ENCODE assay signal across 14 cellular contexts in genomic region chr1:200354243-200354642, GRCh38. TPM values are rescaled to one million over a fixed set of nuclear protein-coding genes. Genes with fewer than 3 reads are reported as not detected.
DNase-seq lines count a peak whose midpoint lies in the region; ATAC-seq and TF ChIP-seq lines count a peak whose summit lies in the region.
"Had no signal": no experiment of that assay in that cellular context is flagged by ENCODE, and none has a peak within 500 bp of the region (broad histone marks: within the 10 kb centered on the region; RNA-seq: fewer than 3 reads in every experiment).

No MANE protein-coding gene starts in this region.

- no peak for TF ChIP-seq CTCF in AG10803 (conservative IDR thresholded peaks at IDR 0.05; ENCODE audit: low read length)
- TF ChIP-seq CTCF in hepatocyte (IDR thresholded peaks at IDR 0.05; ENCODE audit: poor library complexity): no peak

- no peaks in the 10 kb centered on the region for H3K79me2 ChIP-seq in hepatocyte

- H3K4me2 ChIP-seq in hepatocyte: no peak overlapping the region
- H3K4me2 ChIP-seq: SK-N-SH had no signal

- no peaks in the 10 kb centered on the region for H3K9me2 ChIP-seq in hepatocyte (replicated peaks; ENCODE audit: insufficient read depth)
- H3K9me2 ChIP-seq: SK-N-SH had no signal

- no peak overlapping the region for H3K27ac ChIP-seq in hepatocyte

- H3K4me3 ChIP-seq in AG10803 (ENCODE audit: low read length) (no peak overlapping the region), hepatocyte (no peak overlapping the region)

- H3K9me3 ChIP-seq in hepatocyte (ENCODE audit: low read depth): no peaks in the 10 kb centered on the region
- H3K9me3 ChIP-seq: SK-N-SH had no signal

- 91% methylated on average over 2 of the region's 2 CpGs for WGBS in hepatocyte (ENCODE audit: low lambda C conversion rate, missing lambda C conversion rate)

- H4K20me1 ChIP-seq in hepatocyte (ENCODE audit: insufficient read depth, poor library complexity, severe bottlenecking): no peaks in the 10 kb centered on the region

- H3K4me1 ChIP-seq in hepatocyte (ENCODE audit: insufficient read depth): peaks cover 4% of the 10 kb centered on the region

- no peak overlapping the region for H2AFZ ChIP-seq in hepatocyte

- no peaks in the 10 kb centered on the region for H3K27me3 ChIP-seq in hepatocyte

- H3K36me3 ChIP-seq in hepatocyte (replicated peaks; ENCODE audit: insufficient read depth, low read depth): no peaks in the 10 kb centered on the region

- DNase-seq in AG10803 (ENCODE audit: low read depth) (peak; percentile 84), amniotic epithelial cell (ENCODE audit: low read depth) (peak; percentile 90), hepatocyte (ENCODE audit: low spot score) (no peak), NCI-H774 (lab: John Stamatoyannopoulos, UW) (no peak), NCI-H510A (lab: John Stamatoyannopoulos, UW) (no peak)
- DNase-seq: activated T-cell treated with anti-CD3 and anti-CD28 coated beads, Interleukin-2, amount 50 U/mL, for 1 hour; CD4-positive, alpha-beta memory T cell; effector memory CD4-positive, alpha-beta T cell; islet precursor cell; NCI-H187; SK-N-SH had no signal

- peak; percentile 62 for ATAC-seq in GM19035 (IDR thresholded peaks at IDR 0.05; ENCODE audit: unreplicated experiment)
- ATAC-seq in HG03442 (IDR thresholded peaks at IDR 0.05; ENCODE audit: unreplicated experiment): peak; percentile 70
- ATAC-seq in GM18907 (IDR thresholded peaks at IDR 0.05; ENCODE audit: unreplicated experiment): no peak

RNA-seq across cellular contexts. Expression of gene ZNF281, which starts 55.6 kb away (rescaled TPM):
- total RNA-seq in hepatocyte: 20.6 and 26.6 TPM in 2 replicates
- 17.2 and 19.2 TPM in 2 replicates for polyA plus RNA-seq in hepatocyte

Comparison
In these comparisons a context has a peak if more than half of its experiments do, and no peak if none do; other contexts are left out.
1. DNase-seq: peak in AG10803 (single experiment) and amniotic epithelial cell (single experiment); none in hepatocyte (single experiment), NCI-H774 (single experiment) and NCI-H510A (single experiment).